Comparison of ENCODE assay signal across 2 cellular contexts in the genomic region with DNA sequence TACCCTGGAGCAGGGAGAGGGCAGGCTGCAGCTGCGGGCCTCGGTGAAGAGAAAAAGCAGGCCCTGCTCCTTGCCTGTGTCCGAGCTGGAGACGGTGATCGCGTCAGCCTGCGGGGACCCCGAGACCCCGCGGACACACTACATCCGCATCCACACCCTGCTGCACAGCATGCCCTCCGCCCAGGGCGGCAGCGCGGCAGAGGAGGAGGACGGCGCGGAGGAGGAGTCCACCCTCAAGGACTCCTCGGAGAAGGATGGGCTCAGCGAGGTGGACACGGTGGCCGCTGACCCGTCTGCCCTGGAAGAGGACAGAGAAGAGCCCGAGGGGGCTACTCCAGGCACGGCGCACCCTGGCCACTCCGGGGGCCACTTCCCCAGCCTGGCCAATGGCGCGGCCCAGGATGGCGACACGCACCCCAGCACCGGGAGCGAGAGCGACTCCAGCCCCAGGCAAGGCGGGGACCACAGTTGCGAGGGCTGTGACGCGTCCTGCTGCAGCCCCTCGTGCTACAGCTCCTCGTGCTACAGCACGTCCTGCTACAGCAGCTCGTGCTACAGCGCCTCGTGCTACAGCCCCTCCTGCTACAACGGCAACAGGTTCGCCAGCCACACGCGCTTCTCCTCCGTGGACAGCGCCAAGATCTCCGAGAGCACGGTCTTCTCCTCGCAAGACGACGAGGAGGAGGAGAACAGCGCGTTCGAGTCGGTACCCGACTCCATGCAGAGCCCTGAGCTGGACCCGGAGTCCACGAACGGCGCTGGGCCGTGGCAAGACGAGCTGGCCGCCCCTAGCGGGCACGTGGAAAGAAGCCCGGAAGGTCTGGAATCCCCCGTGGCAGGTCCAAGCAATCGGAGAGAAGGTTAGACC.
TF ChIP-seq lines count a peak whose summit lies in the region.

No MANE protein-coding gene starts in this region.

TF ChIP-seq in K562, 482 proteins besides CTCF, POLR2A, EP300 and RAD21 (continues in another document):
- TF ChIP-seq MCM2 (IDR thresholded peaks at IDR 0.05; ENCODE audit: low read depth) (no peak), POLR2H (tag; IDR thresholded peaks at IDR 0.05; ENCODE audit: low read depth) (no peak), ZBTB7A (IDR thresholded peaks at IDR 0.05; ENCODE audit: borderline replicate concordance, control insufficient read depth, low read depth, low read length) (no peak), SAFB (IDR thresholded peaks at IDR 0.05; ENCODE audit: borderline replicate concordance, low read depth, low read length) (no peak), POLR3A (IDR thresholded peaks at IDR 0.05; ENCODE audit: borderline replicate concordance, extremely low read depth, insufficient read depth, insufficient read length) (no peak), CBX3 (IDR thresholded peaks at IDR 0.05; ENCODE audit: borderline replicate concordance in 1 of 2, low read length in 2 of 2) (no peak), HMGN3 (IDR thresholded peaks at IDR 0.05; ENCODE audit: borderline replicate concordance, extremely low read depth, insufficient read length, low read depth, low read length) (no peak), SETDB1 (IDR thresholded peaks at IDR 0.05; ENCODE audit: low read length) (no peak), SNIP1 (IDR thresholded peaks at IDR 0.05; ENCODE audit: low read depth) (no peak), TARDBP (IDR thresholded peaks at IDR 0.05) (no peak), JUN (IDR thresholded peaks at IDR 0.05; ENCODE audit: borderline replicate concordance, low read depth, low read length) (no peak), JUN (CRISPR knock-in tag; IDR thresholded peaks at IDR 0.05; ENCODE audit: borderline replicate concordance) (no peak), NFIX (CRISPR knock-in tag; IDR thresholded peaks at IDR 0.05; ENCODE audit: low read depth) (no peak), RFX7 (CRISPR knock-in tag; IDR thresholded peaks at IDR 0.05) (no peak)
- TF ChIP-seq, protein P1, sequence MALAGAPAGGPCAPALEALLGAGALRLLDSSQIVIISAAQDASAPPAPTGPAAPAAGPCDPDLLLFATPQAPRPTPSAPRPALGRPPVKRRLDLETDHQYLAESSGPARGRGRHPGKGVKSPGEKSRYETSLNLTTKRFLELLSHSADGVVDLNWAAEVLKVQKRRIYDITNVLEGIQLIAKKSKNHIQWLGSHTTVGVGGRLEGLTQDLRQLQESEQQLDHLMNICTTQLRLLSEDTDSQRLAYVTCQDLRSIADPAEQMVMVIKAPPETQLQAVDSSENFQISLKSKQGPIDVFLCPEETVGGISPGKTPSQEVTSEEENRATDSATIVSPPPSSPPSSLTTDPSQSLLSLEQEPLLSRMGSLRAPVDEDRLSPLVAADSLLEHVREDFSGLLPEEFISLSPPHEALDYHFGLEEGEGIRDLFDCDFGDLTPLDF (CRISPR knock-in tag; IDR thresholded peaks at IDR 0.05), result no peak
- TF ChIP-seq, protein P2, sequence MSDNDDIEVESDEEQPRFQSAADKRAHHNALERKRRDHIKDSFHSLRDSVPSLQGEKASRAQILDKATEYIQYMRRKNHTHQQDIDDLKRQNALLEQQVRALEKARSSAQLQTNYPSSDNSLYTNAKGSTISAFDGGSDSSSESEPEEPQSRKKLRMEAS (CRISPR knock-in tag; IDR thresholded peaks at IDR 0.05), result peak; percentile 67
- TF ChIP-seq, protein P3, sequence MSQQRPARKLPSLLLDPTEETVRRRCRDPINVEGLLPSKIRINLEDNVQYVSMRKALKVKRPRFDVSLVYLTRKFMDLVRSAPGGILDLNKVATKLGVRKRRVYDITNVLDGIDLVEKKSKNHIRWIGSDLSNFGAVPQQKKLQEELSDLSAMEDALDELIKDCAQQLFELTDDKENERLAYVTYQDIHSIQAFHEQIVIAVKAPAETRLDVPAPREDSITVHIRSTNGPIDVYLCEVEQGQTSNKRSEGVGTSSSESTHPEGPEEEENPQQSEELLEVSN (IDR thresholded peaks at IDR 0.05; ENCODE audit: borderline replicate concordance in 1 of 2, extremely low read depth in 1 of 2, insufficient read depth in 1 of 2, insufficient read length in 1 of 2, low read depth in 1 of 2, low read length in 1 of 2, poor library complexity in 1 of 2, severe bottlenecking in 1 of 2), result peak in 1 of 2 experiments; percentile 66
- TF ChIP-seq, protein P4, sequence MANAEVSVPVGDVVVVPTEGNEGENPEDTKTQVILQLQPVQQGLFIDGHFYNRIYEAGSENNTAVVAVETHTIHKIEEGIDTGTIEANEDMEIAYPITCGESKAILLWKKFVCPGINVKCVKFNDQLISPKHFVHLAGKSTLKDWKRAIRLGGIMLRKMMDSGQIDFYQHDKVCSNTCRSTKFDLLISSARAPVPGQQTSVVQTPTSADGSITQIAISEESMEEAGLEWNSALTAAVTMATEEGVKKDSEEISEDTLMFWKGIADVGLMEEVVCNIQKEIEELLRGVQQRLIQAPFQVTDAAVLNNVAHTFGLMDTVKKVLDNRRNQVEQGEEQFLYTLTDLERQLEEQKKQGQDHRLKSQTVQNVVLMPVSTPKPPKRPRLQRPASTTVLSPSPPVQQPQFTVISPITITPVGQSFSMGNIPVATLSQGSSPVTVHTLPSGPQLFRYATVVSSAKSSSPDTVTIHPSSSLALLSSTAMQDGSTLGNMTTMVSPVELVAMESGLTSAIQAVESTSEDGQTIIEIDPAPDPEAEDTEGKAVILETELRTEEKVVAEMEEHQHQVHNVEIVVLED (CRISPR knock-in tag; IDR thresholded peaks at IDR 0.05), result no peak
- TF ChIP-seq, protein P5, sequence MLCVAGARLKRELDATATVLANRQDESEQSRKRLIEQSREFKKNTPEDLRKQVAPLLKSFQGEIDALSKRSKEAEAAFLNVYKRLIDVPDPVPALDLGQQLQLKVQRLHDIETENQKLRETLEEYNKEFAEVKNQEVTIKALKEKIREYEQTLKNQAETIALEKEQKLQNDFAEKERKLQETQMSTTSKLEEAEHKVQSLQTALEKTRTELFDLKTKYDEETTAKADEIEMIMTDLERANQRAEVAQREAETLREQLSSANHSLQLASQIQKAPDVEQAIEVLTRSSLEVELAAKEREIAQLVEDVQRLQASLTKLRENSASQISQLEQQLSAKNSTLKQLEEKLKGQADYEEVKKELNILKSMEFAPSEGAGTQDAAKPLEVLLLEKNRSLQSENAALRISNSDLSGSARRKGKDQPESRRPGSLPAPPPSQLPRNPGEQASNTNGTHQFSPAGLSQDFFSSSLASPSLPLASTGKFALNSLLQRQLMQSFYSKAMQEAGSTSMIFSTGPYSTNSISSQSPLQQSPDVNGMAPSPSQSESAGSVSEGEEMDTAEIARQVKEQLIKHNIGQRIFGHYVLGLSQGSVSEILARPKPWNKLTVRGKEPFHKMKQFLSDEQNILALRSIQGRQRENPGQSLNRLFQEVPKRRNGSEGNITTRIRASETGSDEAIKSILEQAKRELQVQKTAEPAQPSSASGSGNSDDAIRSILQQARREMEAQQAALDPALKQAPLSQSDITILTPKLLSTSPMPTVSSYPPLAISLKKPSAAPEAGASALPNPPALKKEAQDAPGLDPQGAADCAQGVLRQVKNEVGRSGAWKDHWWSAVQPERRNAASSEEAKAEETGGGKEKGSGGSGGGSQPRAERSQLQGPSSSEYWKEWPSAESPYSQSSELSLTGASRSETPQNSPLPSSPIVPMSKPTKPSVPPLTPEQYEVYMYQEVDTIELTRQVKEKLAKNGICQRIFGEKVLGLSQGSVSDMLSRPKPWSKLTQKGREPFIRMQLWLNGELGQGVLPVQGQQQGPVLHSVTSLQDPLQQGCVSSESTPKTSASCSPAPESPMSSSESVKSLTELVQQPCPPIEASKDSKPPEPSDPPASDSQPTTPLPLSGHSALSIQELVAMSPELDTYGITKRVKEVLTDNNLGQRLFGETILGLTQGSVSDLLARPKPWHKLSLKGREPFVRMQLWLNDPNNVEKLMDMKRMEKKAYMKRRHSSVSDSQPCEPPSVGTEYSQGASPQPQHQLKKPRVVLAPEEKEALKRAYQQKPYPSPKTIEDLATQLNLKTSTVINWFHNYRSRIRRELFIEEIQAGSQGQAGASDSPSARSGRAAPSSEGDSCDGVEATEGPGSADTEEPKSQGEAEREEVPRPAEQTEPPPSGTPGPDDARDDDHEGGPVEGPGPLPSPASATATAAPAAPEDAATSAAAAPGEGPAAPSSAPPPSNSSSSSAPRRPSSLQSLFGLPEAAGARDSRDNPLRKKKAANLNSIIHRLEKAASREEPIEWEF (CRISPR knock-in tag; IDR thresholded peaks at IDR 0.05), result no peak

TF ChIP-seq in H1, 55 proteins besides CTCF, POLR2A, EP300 and RAD21:
- TF ChIP-seq, protein P3 (IDR thresholded peaks at IDR 0.05), result no peak
- no peak for TF ChIP-seq BCL11A (IDR thresholded peaks at IDR 0.05; ENCODE audit: low read depth in 2 of 2, low read length in 2 of 2)
- TF ChIP-seq, protein P6, sequence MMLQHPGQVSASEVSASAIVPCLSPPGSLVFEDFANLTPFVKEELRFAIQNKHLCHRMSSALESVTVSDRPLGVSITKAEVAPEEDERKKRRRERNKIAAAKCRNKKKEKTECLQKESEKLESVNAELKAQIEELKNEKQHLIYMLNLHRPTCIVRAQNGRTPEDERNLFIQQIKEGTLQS (IDR thresholded peaks at IDR 0.05; ENCODE audit: insufficient read depth, low read depth, low read length), result no peak
- no peak for TF ChIP-seq TCF12 (IDR thresholded peaks at IDR 0.05; ENCODE audit: low read depth, low read length)
- TF ChIP-seq, protein P7, sequence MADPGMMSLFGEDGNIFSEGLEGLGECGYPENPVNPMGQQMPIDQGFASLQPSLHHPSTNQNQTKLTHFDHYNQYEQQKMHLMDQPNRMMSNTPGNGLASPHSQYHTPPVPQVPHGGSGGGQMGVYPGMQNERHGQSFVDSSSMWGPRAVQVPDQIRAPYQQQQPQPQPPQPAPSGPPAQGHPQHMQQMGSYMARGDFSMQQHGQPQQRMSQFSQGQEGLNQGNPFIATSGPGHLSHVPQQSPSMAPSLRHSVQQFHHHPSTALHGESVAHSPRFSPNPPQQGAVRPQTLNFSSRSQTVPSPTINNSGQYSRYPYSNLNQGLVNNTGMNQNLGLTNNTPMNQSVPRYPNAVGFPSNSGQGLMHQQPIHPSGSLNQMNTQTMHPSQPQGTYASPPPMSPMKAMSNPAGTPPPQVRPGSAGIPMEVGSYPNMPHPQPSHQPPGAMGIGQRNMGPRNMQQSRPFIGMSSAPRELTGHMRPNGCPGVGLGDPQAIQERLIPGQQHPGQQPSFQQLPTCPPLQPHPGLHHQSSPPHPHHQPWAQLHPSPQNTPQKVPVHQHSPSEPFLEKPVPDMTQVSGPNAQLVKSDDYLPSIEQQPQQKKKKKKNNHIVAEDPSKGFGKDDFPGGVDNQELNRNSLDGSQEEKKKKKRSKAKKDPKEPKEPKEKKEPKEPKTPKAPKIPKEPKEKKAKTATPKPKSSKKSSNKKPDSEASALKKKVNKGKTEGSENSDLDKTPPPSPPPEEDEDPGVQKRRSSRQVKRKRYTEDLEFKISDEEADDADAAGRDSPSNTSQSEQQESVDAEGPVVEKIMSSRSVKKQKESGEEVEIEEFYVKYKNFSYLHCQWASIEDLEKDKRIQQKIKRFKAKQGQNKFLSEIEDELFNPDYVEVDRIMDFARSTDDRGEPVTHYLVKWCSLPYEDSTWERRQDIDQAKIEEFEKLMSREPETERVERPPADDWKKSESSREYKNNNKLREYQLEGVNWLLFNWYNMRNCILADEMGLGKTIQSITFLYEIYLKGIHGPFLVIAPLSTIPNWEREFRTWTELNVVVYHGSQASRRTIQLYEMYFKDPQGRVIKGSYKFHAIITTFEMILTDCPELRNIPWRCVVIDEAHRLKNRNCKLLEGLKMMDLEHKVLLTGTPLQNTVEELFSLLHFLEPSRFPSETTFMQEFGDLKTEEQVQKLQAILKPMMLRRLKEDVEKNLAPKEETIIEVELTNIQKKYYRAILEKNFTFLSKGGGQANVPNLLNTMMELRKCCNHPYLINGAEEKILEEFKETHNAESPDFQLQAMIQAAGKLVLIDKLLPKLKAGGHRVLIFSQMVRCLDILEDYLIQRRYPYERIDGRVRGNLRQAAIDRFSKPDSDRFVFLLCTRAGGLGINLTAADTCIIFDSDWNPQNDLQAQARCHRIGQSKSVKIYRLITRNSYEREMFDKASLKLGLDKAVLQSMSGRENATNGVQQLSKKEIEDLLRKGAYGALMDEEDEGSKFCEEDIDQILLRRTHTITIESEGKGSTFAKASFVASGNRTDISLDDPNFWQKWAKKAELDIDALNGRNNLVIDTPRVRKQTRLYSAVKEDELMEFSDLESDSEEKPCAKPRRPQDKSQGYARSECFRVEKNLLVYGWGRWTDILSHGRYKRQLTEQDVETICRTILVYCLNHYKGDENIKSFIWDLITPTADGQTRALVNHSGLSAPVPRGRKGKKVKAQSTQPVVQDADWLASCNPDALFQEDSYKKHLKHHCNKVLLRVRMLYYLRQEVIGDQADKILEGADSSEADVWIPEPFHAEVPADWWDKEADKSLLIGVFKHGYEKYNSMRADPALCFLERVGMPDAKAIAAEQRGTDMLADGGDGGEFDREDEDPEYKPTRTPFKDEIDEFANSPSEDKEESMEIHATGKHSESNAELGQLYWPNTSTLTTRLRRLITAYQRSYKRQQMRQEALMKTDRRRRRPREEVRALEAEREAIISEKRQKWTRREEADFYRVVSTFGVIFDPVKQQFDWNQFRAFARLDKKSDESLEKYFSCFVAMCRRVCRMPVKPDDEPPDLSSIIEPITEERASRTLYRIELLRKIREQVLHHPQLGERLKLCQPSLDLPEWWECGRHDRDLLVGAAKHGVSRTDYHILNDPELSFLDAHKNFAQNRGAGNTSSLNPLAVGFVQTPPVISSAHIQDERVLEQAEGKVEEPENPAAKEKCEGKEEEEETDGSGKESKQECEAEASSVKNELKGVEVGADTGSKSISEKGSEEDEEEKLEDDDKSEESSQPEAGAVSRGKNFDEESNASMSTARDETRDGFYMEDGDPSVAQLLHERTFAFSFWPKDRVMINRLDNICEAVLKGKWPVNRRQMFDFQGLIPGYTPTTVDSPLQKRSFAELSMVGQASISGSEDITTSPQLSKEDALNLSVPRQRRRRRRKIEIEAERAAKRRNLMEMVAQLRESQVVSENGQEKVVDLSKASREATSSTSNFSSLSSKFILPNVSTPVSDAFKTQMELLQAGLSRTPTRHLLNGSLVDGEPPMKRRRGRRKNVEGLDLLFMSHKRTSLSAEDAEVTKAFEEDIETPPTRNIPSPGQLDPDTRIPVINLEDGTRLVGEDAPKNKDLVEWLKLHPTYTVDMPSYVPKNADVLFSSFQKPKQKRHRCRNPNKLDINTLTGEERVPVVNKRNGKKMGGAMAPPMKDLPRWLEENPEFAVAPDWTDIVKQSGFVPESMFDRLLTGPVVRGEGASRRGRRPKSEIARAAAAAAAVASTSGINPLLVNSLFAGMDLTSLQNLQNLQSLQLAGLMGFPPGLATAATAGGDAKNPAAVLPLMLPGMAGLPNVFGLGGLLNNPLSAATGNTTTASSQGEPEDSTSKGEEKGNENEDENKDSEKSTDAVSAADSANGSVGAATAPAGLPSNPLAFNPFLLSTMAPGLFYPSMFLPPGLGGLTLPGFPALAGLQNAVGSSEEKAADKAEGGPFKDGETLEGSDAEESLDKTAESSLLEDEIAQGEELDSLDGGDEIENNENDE (IDR thresholded peaks at IDR 0.05; ENCODE audit: insufficient replicate concordance, low read length), result no peak
- no peak for TF ChIP-seq KDM5A (IDR thresholded peaks at IDR 0.05; ENCODE audit: low read length)
- TF ChIP-seq ZNF274 (IDR thresholded peaks at IDR 0.05; ENCODE audit: borderline replicate concordance, extremely low read depth, low read length), result no peak
- TF ChIP-seq MAFK (IDR thresholded peaks at IDR 0.05; ENCODE audit: low read depth, low read length), result no peak
- no peak for TF ChIP-seq NRF1 (IDR thresholded peaks at IDR 0.05; ENCODE audit: low read depth, low read length)
- no peak for TF ChIP-seq EZH2 (IDR thresholded peaks at IDR 0.05; ENCODE audit: low read depth, low read length, severe bottlenecking)
- no peak for TF ChIP-seq SAP30 (IDR thresholded peaks at IDR 0.05; ENCODE audit: insufficient read depth, insufficient replicate concordance, low read length)
- TF ChIP-seq EGR1 (IDR thresholded peaks at IDR 0.05; ENCODE audit: borderline replicate concordance, low read depth, low read length), result no peak
- TF ChIP-seq SIN3A (conservative IDR thresholded peaks at IDR 0.05 in 1 of 2, IDR thresholded peaks at IDR 0.05 in 1 of 2; ENCODE audit: low read depth in 1 of 2, low read length in 2 of 2), result no peak
- no peak for TF ChIP-seq CHD2 (IDR thresholded peaks at IDR 0.05; ENCODE audit: low read length)
- TF ChIP-seq SIRT6 (IDR thresholded peaks at IDR 0.05; ENCODE audit: low read length), result no peak
